In the genomic region with DNA sequence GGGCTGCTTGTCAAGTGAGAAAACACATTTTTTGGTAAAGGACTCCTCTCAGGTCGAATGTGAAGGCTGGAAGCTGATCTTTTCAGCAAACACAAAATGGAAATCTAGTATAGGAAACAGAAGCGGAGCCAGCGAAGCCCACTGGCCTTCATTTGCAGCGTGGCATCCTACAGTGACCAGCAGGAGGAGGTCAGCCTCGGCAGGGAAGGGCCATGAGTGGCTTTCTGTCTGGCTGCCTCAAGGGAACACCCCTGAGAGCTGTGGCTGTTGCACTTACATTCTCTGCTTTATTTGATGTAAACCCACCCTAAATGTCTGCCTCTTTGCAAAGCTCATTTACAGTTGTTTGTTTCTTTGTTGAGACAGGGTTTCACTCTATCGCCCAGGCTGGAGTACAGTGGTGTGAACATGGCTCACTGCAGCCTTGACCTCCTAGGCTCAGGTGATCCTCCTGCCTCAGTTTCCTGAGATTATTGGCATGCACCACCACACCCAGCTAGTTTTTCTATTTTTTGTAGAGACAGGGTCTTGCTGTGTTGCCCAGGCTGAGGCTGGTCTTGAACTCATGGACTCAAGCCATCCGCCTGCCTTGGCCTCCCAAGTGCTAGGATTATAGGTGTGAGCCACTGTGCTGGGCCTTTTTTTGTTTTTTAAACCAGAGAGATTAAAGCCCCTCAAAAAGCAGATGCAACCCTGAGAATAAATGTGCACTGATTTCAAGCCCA, we compare ENCODE assay signal across 1 cellular context.
TF ChIP-seq lines count a peak whose summit lies in the region.

No MANE protein-coding gene starts in this region.

TF ChIP-seq in GM23338, 12 proteins besides CTCF, POLR2A, EP300 and RAD21 (continued from another document):
- TF ChIP-seq, protein P1, sequence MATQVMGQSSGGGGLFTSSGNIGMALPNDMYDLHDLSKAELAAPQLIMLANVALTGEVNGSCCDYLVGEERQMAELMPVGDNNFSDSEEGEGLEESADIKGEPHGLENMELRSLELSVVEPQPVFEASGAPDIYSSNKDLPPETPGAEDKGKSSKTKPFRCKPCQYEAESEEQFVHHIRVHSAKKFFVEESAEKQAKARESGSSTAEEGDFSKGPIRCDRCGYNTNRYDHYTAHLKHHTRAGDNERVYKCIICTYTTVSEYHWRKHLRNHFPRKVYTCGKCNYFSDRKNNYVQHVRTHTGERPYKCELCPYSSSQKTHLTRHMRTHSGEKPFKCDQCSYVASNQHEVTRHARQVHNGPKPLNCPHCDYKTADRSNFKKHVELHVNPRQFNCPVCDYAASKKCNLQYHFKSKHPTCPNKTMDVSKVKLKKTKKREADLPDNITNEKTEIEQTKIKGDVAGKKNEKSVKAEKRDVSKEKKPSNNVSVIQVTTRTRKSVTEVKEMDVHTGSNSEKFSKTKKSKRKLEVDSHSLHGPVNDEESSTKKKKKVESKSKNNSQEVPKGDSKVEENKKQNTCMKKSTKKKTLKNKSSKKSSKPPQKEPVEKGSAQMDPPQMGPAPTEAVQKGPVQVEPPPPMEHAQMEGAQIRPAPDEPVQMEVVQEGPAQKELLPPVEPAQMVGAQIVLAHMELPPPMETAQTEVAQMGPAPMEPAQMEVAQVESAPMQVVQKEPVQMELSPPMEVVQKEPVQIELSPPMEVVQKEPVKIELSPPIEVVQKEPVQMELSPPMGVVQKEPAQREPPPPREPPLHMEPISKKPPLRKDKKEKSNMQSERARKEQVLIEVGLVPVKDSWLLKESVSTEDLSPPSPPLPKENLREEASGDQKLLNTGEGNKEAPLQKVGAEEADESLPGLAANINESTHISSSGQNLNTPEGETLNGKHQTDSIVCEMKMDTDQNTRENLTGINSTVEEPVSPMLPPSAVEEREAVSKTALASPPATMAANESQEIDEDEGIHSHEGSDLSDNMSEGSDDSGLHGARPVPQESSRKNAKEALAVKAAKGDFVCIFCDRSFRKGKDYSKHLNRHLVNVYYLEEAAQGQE (IDR thresholded peaks at IDR 0.05; ENCODE audit: unreplicated experiment): no peak
- TF ChIP-seq, protein P2, sequence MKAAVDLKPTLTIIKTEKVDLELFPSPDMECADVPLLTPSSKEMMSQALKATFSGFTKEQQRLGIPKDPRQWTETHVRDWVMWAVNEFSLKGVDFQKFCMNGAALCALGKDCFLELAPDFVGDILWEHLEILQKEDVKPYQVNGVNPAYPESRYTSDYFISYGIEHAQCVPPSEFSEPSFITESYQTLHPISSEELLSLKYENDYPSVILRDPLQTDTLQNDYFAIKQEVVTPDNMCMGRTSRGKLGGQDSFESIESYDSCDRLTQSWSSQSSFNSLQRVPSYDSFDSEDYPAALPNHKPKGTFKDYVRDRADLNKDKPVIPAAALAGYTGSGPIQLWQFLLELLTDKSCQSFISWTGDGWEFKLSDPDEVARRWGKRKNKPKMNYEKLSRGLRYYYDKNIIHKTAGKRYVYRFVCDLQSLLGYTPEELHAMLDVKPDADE (IDR thresholded peaks at IDR 0.05): no peak
- TF ChIP-seq ZNF114 (CRISPR knock-in tag; IDR thresholded peaks at IDR 0.05) (no peak), ZNF331 (CRISPR knock-in tag; IDR thresholded peaks at IDR 0.05; ENCODE audit: low read depth) (no peak), CREB1 (CRISPR knock-in tag; IDR thresholded peaks at IDR 0.05; ENCODE audit: low read depth) (no peak), POLR2AphosphoS5 (IDR thresholded peaks at IDR 0.05; ENCODE audit: low read depth) (no peak), NANOG (IDR thresholded peaks at IDR 0.05; ENCODE audit: borderline replicate concordance) (no peak), EZH2phosphoT487 (IDR thresholded peaks at IDR 0.05; ENCODE audit: unreplicated experiment) (no peak), STAT1 (IDR thresholded peaks at IDR 0.05; ENCODE audit: unreplicated experiment) (no peak)
- TF ChIP-seq, protein P3, sequence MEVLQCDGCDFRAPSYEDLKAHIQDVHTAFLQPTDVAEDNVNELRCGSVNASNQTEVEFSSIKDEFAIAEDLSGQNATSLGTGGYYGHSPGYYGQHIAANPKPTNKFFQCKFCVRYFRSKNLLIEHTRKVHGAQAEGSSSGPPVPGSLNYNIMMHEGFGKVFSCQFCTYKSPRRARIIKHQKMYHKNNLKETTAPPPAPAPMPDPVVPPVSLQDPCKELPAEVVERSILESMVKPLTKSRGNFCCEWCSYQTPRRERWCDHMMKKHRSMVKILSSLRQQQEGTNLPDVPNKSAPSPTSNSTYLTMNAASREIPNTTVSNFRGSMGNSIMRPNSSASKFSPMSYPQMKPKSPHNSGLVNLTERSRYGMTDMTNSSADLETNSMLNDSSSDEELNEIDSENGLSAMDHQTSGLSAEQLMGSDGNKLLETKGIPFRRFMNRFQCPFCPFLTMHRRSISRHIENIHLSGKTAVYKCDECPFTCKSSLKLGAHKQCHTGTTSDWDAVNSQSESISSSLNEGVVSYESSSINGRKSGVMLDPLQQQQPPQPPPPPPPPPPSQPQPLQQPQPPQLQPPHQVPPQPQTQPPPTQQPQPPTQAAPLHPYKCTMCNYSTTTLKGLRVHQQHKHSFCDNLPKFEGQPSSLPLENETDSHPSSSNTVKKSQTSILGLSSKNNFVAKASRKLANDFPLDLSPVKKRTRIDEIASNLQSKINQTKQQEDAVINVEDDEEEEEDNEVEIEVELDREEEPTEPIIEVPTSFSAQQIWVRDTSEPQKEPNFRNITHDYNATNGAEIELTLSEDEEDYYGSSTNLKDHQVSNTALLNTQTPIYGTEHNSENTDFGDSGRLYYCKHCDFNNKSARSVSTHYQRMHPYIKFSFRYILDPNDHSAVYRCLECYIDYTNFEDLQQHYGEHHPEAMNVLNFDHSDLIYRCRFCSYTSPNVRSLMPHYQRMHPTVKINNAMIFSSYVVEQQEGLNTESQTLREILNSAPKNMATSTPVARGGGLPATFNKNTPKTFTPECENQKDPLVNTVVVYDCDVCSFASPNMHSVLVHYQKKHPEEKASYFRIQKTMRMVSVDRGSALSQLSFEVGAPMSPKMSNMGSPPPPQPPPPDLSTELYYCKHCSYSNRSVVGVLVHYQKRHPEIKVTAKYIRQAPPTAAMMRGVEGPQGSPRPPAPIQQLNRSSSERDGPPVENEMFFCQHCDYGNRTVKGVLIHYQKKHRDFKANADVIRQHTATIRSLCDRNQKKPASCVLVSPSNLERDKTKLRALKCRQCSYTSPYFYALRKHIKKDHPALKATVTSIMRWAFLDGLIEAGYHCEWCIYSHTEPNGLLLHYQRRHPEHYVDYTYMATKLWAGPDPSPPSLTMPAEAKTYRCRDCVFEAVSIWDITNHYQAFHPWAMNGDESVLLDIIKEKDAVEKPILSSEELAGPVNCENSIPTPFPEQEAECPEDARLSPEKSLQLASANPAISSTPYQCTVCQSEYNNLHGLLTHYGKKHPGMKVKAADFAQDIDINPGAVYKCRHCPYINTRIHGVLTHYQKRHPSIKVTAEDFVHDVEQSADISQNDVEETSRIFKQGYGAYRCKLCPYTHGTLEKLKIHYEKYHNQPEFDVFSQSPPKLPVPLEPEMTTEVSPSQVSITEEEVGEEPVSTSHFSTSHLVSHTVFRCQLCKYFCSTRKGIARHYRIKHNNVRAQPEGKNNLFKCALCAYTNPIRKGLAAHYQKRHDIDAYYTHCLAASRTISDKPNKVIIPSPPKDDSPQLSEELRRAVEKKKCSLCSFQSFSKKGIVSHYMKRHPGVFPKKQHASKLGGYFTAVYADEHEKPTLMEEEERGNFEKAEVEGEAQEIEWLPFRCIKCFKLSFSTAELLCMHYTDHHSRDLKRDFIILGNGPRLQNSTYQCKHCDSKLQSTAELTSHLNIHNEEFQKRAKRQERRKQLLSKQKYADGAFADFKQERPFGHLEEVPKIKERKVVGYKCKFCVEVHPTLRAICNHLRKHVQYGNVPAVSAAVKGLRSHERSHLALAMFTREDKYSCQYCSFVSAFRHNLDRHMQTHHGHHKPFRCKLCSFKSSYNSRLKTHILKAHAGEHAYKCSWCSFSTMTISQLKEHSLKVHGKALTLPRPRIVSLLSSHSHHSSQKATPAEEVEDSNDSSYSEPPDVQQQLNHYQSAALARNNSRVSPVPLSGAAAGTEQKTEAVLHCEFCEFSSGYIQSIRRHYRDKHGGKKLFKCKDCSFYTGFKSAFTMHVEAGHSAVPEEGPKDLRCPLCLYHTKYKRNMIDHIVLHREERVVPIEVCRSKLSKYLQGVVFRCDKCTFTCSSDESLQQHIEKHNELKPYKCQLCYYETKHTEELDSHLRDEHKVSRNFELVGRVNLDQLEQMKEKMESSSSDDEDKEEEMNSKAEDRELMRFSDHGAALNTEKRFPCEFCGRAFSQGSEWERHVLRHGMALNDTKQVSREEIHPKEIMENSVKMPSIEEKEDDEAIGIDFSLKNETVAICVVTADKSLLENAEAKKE (CRISPR knock-in tag; IDR thresholded peaks at IDR 0.05): no peak
